ENCODE assay signal across 8 cellular contexts in genomic region chr11:35139883-35140282, GRCh38. TPM values are rescaled to one million over a fixed set of nuclear protein-coding genes. Genes with fewer than 3 reads are reported as not detected.
A peak's percentile ranks its signal among the peaks of the same experiment; 100 is the strongest.
DNase-seq lines count a peak whose midpoint lies in the region; ATAC-seq and TF ChIP-seq lines count a peak whose summit lies in the region.

No MANE protein-coding gene starts in this region.

- H3K27ac ChIP-seq in breast epithelium, result peak overlapping the region; percentile 92 to 96
- H3K27ac ChIP-seq in mesodermal cell (ENCODE audit: low read depth, low read length, severe bottlenecking), result no peak overlapping the region

- DNase-seq in AG09309 (ENCODE audit: low read depth) (no peak), HT1080 (ENCODE audit: low read depth) (peak; percentile 56), breast epithelium (ENCODE audit: low spot score in 2 of 2) (no peak), NCI-H2029 (lab: John Stamatoyannopoulos, UW) (no peak), nucleus accumbens (lab: John Stamatoyannopoulos, UW) (no peak), iPS-NIHi7 (ENCODE audit: extremely low spot score) (no peak)

- no peaks in the 10 kb centered on the region for H3K27me3 ChIP-seq in breast epithelium

- H3K36me3 ChIP-seq in breast epithelium, result no peaks in the 10 kb centered on the region
- H3K36me3 ChIP-seq in mesodermal cell (ENCODE audit: control insufficient read depth, insufficient read depth, low read length), result peaks cover 30% of the 10 kb centered on the region

- no peaks in the 10 kb centered on the region for H3K9me3 ChIP-seq in breast epithelium
- H3K9me3 ChIP-seq in mesodermal cell (ENCODE audit: control insufficient read depth, low read length), result no peaks in the 10 kb centered on the region

- TF ChIP-seq POLR2A in breast epithelium (IDR thresholded peaks at IDR 0.05), result no peak

- H3K4me1 ChIP-seq in breast epithelium (peaks cover 0 to 25% of the 10 kb centered on the region in 2 donors), mesodermal cell (ENCODE audit: control insufficient read depth, insufficient read depth, low read length, poor library complexity, severe bottlenecking) (peaks cover 33% of the 10 kb centered on the region)

- no peak for ATAC-seq in HG02938 (IDR thresholded peaks at IDR 0.05; ENCODE audit: unreplicated experiment)

- intact Hi-C loops in breast epithelium (cut with DNase I; ENCODE audit: low total_unique reads), result no loop called here

- TF ChIP-seq CTCF in AG09309 (IDR thresholded peaks at IDR 0.05; ENCODE audit: control insufficient read depth, insufficient read depth, low read depth, low read length, missing control alignments), result no peak
- no peak for TF ChIP-seq CTCF in breast epithelium (IDR thresholded peaks at IDR 0.05)

- WGBS in mesodermal cell (ENCODE audit: insufficient coverage in 2 of 2), 2 experiments, result 18 to 25% methylated on average over 3 of the region's 4 CpGs

- H3K4me3 ChIP-seq in AG09309 (ENCODE audit: control insufficient read depth, low read depth, low read length), result peak overlapping the region; percentile 86
- peak overlapping the region; percentile 67 to 92 (median 72) for H3K4me3 ChIP-seq in breast epithelium
- H3K4me3 ChIP-seq in mesodermal cell (ENCODE audit: extremely low read depth, insufficient read depth, low read length, poor library complexity, severe bottlenecking), result peak overlapping the region; percentile 85

RNA-seq across cellular contexts. Expression of gene CD44, which starts 0.9 kb away (rescaled TPM):
- total RNA-seq in HT1080 (2014; rRNA removed; shearing (Covaris generic)), result 190 and 492 TPM in 2 replicates
- 1,395 and 1,667 TPM in 2 replicates for polyA plus RNA-seq in HT1080 (2015; cell fraction: cytosol; rRNA removed)
- polyA plus RNA-seq in HT1080 (2015; cell fraction: nucleus; rRNA removed), result 2,115 and 2,218 TPM in 2 replicates
- 100 to 1,000 TPM; 255 to 348 (median 269) TPM for total RNA-seq in breast epithelium
- 265 TPM for polyA plus RNA-seq in mesodermal cell (2013, experiment 1 of 2)
- polyA plus RNA-seq in mesodermal cell (2013, experiment 2 of 2), result 248 TPM
